ENCODE assay signal across 29 cellular contexts in genomic region chr14:41490323-41490722, GRCh38.
"Had no signal": no experiment of that assay in that cellular context is flagged by ENCODE, and none has a peak within 500 bp of the region (broad histone marks: within the 10 kb centered on the region; RNA-seq: fewer than 3 reads in every experiment).

No MANE protein-coding gene starts in this region.

- ATAC-seq: activated CD4-positive, alpha-beta T cell treated with anti-CD3 and anti-CD28 coated beads for 36 hours; activated CD4-positive, CD25-positive, alpha-beta regulatory T cell treated with anti-CD3 and anti-CD28 coated beads, Interleukin-2, amount 50 U/mL, for 24 hours; activated CD8-positive, alpha-beta T cell treated with anti-CD3 and anti-CD28 coated beads, Interleukin-2, amount 10 ng/mL, durations not matched to agents 7 days and 5 days; activated naive CD8-positive, alpha-beta T cell treated with anti-CD3 and anti-CD28 coated beads, Interleukin-2, amount 50 U/mL, for 24 hours; activated T-cell treated with anti-CD3 and anti-CD28 coated beads, Interleukin-2, amount 50 U/mL, for 4 hours; WTC11 had no signal

- H3K27me3 Mint-ChIP-seq: activated CD4-positive, alpha-beta T cell treated with anti-CD3 and anti-CD28 coated beads for 36 hours; activated CD4-positive, alpha-beta T cell treated with anti-CD3 and anti-CD28 coated beads, Interleukin-2, amount 10 ng/mL, durations not matched to agents 7 days and 5 days; activated naive CD4-positive, alpha-beta T cell treated with anti-CD3 and anti-CD28 coated beads, Interleukin-2, amount 10 ng/mL, durations not matched to agents 7 days and 5 days; activated naive CD8-positive, alpha-beta T cell; activated naive CD8-positive, alpha-beta T cell treated with anti-CD3 and anti-CD28 coated beads, Interleukin-2, amount 50 U/mL, for 24 hours; brain had no signal

- H3K9me3 Mint-ChIP-seq: activated CD4-positive, alpha-beta T cell treated with anti-CD3 and anti-CD28 coated beads, Interleukin-2, amount 10 ng/mL, durations not matched to agents 7 days and 5 days; activated naive CD8-positive, alpha-beta T cell treated with anti-CD3 and anti-CD28 coated beads, Interleukin-2, amount 50 U/mL, for 24 hours had no signal

- H3K27ac ChIP-seq: KMS-11 had no signal

- H3K4me1 Mint-ChIP-seq: activated CD4-positive, alpha-beta T cell treated with anti-CD3 and anti-CD28 coated beads for 36 hours; activated CD4-positive, alpha-beta T cell treated with anti-CD3 and anti-CD28 coated beads, Interleukin-2, amount 10 ng/mL, durations not matched to agents 7 days and 5 days; activated naive CD4-positive, alpha-beta T cell treated with anti-CD3 and anti-CD28 coated beads, Interleukin-2, amount 10 ng/mL, durations not matched to agents 7 days and 5 days; activated naive CD8-positive, alpha-beta T cell treated with anti-CD3 and anti-CD28 coated beads, Interleukin-2, amount 50 U/mL, for 24 hours; brain had no signal

- DNase-seq: activated CD4-positive, alpha-beta T cell treated with anti-CD3 and anti-CD28 coated beads for 36 hours; activated CD4-positive, alpha-beta T cell treated with anti-CD3 and anti-CD28 coated beads, Interleukin-2, amount 10 ng/mL, durations not matched to agents 7 days and 5 days; activated CD4-positive, alpha-beta T cell treated with anti-CD3 and anti-CD28 coated beads, Interleukin-2, amount 50 U/mL, for 48 hours; activated CD8-positive, alpha-beta memory T cell treated with anti-CD3 and anti-CD28 coated beads, Interleukin-2, amount 50 U/mL, for 4 hours; activated CD8-positive, alpha-beta T cell treated with anti-CD3 and anti-CD28 coated beads, Interleukin-2, amount 10 ng/mL, durations not matched to agents 7 days and 5 days; activated naive CD4-positive, alpha-beta T cell treated with anti-CD3 and anti-CD28 coated beads, Interleukin-2, amount 10 ng/mL, durations not matched to agents 7 days and 5 days; activated naive CD8-positive, alpha-beta T cell treated with anti-CD3 and anti-CD28 coated beads, Interleukin-2, amount 50 U/mL, for 24 hours; activated T-cell treated with anti-CD3 and anti-CD28 coated beads for 4 hours; activated T-cell treated with anti-CD3 and anti-CD28 coated beads, Interleukin-2, amount 50 U/mL, for 4 hours; anterior cingulate cortex; caudate nucleus; cerebellar nuclear complex; cortex of kidney; NCI-H1092; NCI-H1436 treated with DMSO at 0.1 percent for 48 hours; NCI-H1694 treated with DMSO at 0.1 percent for 48 hours; NCI-H2029; NCI-H345; NCI-H524 treated with DMSO at 0.1 percent for 48 hours; SHP77 had no signal

- H3K4me3 Mint-ChIP-seq: activated CD4-positive, alpha-beta T cell treated with anti-CD3 and anti-CD28 coated beads for 36 hours; activated CD4-positive, alpha-beta T cell treated with anti-CD3 and anti-CD28 coated beads, Interleukin-2, amount 10 ng/mL, durations not matched to agents 7 days and 5 days; activated CD8-positive, alpha-beta T cell treated with anti-CD3 and anti-CD28 coated beads, Interleukin-2, amount 10 ng/mL, durations not matched to agents 7 days and 5 days; activated naive CD4-positive, alpha-beta T cell treated with anti-CD3 and anti-CD28 coated beads, Interleukin-2, amount 10 ng/mL, durations not matched to agents 7 days and 5 days; activated naive CD8-positive, alpha-beta T cell; activated naive CD8-positive, alpha-beta T cell treated with anti-CD3 and anti-CD28 coated beads, Interleukin-2, amount 50 U/mL, for 24 hours; activated T-cell treated with anti-CD3 and anti-CD28 coated beads, Interleukin-2, amount 50 U/mL, for 4 hours; activated T-helper 1 cell treated with anti-CD3 and anti-CD28 coated beads, Interleukin-12 subunit alpha, Interleukin-12 subunit beta, Interleukin-2, Interleukin-4 antibody, amounts not matched to agents 30 ng/mL and 10 ng/mL and 1 ng/mL, durations not matched to agents 14 hours and 24 hours and 36 hours; brain; T-helper 1 cell treated with Interleukin-12 subunit alpha and Interleukin-12 subunit beta and Interleukin-4 antibody, amounts not matched to agents 30 μg/mL and 1 μg/mL, for 36 hours; T-helper 2 cell treated with Interferon-gamma antibody and Interleukin-4, amounts not matched to agents 5 μg/mL and 100 μg/mL, for 36 hours; WTC11 had no signal

- H3K36me3 Mint-ChIP-seq: activated naive CD4-positive, alpha-beta T cell treated with anti-CD3 and anti-CD28 coated beads, Interleukin-2, amount 10 ng/mL, durations not matched to agents 7 days and 5 days; activated naive CD8-positive, alpha-beta T cell; WTC11 had no signal

- H3K9ac ChIP-seq: KMS-11 had no signal

- H3K4me2 ChIP-seq: KMS-11 had no signal

- H3K27ac Mint-ChIP-seq: activated CD4-positive, alpha-beta T cell treated with anti-CD3 and anti-CD28 coated beads for 36 hours; activated CD4-positive, alpha-beta T cell treated with anti-CD3 and anti-CD28 coated beads, Interleukin-2, amount 10 ng/mL, durations not matched to agents 7 days and 5 days; activated CD8-positive, alpha-beta T cell treated with anti-CD3 and anti-CD28 coated beads, Interleukin-2, amount 10 ng/mL, durations not matched to agents 7 days and 5 days; activated naive CD4-positive, alpha-beta T cell treated with anti-CD3 and anti-CD28 coated beads, Interleukin-2, amount 10 ng/mL, durations not matched to agents 7 days and 5 days; activated naive CD8-positive, alpha-beta T cell; activated naive CD8-positive, alpha-beta T cell treated with anti-CD3 and anti-CD28 coated beads, Interleukin-2, amount 50 U/mL, for 24 hours; activated T-helper 1 cell treated with anti-CD3 and anti-CD28 coated beads, Interleukin-12 subunit alpha, Interleukin-12 subunit beta, Interleukin-2, Interleukin-4 antibody, amounts not matched to agents 30 ng/mL and 10 ng/mL and 1 ng/mL, durations not matched to agents 14 hours and 24 hours and 36 hours; brain; T-helper 1 cell treated with Interleukin-12 subunit alpha and Interleukin-12 subunit beta and Interleukin-4 antibody, amounts not matched to agents 30 μg/mL and 1 μg/mL, for 36 hours; T-helper 2 cell treated with Interferon-gamma antibody and Interleukin-4, amounts not matched to agents 5 μg/mL and 100 μg/mL, for 36 hours; WTC11 had no signal

- FAIRE-seq: bronchial epithelial cell had no signal
